In the genomic region with DNA sequence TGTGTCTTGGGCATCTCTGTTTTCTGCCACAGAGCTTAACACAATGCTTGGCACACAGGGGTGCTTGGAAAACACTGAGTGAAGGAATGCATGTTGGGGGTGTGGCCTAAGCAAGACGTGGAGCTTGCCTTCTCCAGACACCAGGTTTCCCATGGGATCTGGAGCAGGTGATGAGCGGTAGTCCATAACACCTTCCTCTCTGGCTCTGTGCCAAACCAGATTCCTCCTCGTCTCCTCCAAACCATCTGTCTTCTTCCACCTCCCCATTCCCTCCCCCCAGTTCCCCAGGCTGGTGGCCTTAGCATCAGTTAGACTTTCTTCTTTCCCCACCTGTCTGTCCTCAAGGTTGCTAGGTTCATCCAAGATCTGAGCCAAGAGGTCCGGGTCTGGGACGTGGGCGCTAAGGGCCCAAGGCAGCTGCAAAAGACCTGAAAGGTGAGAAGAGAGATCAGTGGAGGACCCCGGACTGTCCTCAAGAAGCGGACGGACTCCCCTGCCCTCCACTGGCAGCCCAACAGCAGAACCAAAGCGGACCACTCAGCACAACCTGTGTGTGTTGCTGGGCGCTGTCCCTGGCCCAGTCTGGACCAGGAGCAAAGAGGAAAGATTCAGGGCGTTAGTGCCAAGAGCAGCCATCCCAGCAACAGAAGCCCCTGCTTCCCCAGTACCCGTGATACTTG, we compare ENCODE assay signal across 11 cellular contexts. TPM values are rescaled to one million over a fixed set of nuclear protein-coding genes. Genes with fewer than 3 reads are reported as not detected.
DNase-seq lines count a peak whose midpoint lies in the region; ATAC-seq lines count a peak whose summit lies in the region.
"Had no signal": no experiment of that assay in that cellular context is flagged by ENCODE, and none has a peak within 500 bp of the region (broad histone marks: within the 10 kb centered on the region; RNA-seq: fewer than 3 reads in every experiment).

No MANE protein-coding gene starts in this region.

- peak overlapping the region; percentile 73 for H3K18ac ChIP-seq in neuronal stem cell (ENCODE audit: low read length)

- no peaks in the 10 kb centered on the region for H3K27me3 ChIP-seq in effector memory CD4-positive, alpha-beta T cell (replicated peaks; ENCODE audit: control insufficient read depth, insufficient read depth, low read length, poor library complexity, severe bottlenecking)
- peaks cover 0 to 20% (median 0%) of the 10 kb centered on the region in 3 experiments for H3K27me3 ChIP-seq in neuronal stem cell (ENCODE audit: control insufficient read depth in 3 of 3, insufficient read depth in 3 of 3, low read depth in 1 of 3, low read length in 3 of 3)

- DNase-seq in activated CD4-positive, alpha-beta T cell treated with anti-CD3 and anti-CD28 coated beads, Interleukin-2, amount 10 ng/mL, durations not matched to agents 24 days and 14 days = no peak
- no peak for DNase-seq in activated CD4-positive, alpha-beta T cell treated with anti-CD3 and anti-CD28 coated beads for 48 hours
- DNase-seq in NCI-H2171 treated with DMSO at 0.1 percent for 48 hours (lab: John Stamatoyannopoulos, UW) (peak; percentile 76), neuronal stem cell (ENCODE audit: low spot score) (no peak), NCI-H2227 treated with DMSO at 0.1 percent for 48 hours (lab: John Stamatoyannopoulos, UW) (no peak)
- no peak for DNase-seq in effector memory CD4-positive, alpha-beta T cell
- DNase-seq in stimulated activated CD4-positive, alpha-beta T cell treated with anti-CD3 and anti-CD28 coated beads, Interleukin-4, amount 100 ng/mL, for 1 hour = no peak
- DNase-seq: NCI-H1930 had no signal

- H3K4me1 ChIP-seq in effector memory CD4-positive, alpha-beta T cell (ENCODE audit: control insufficient read depth, insufficient read depth, low read length, poor library complexity, severe bottlenecking) = peaks cover 29% of the 10 kb centered on the region
- peaks cover 23% of the 10 kb centered on the region in 2 donors for H3K4me1 ChIP-seq in neuronal stem cell (ENCODE audit: control insufficient read depth in 2 of 2, insufficient read depth in 1 of 2, low read depth in 1 of 2, low read length in 2 of 2)

- H3K27ac ChIP-seq in effector memory CD4-positive, alpha-beta T cell (ENCODE audit: insufficient read depth, low read length, poor library complexity, severe bottlenecking) = no peak overlapping the region
- no peak overlapping the region for H3K27ac ChIP-seq in neuronal stem cell (replicated peaks; ENCODE audit: low read length)
- H3K27ac ChIP-seq: RWPE1 had no signal

- no peak overlapping the region for H3K4ac ChIP-seq in neuronal stem cell (ENCODE audit: low read length)

- no peak overlapping the region for H4K8ac ChIP-seq in neuronal stem cell (ENCODE audit: low read depth, low read length)

- peak overlapping the region; percentile 75 for H2AFZ ChIP-seq in neuronal stem cell (ENCODE audit: low read length)

- peak overlapping the region; percentile 35 for H2BK120ac ChIP-seq in neuronal stem cell (ENCODE audit: low read depth, low read length)

- H4K91ac ChIP-seq in neuronal stem cell (ENCODE audit: low read depth, low read length, poor library complexity) = no peak overlapping the region

- H3K4me3 ChIP-seq in effector memory CD4-positive, alpha-beta T cell (ENCODE audit: insufficient read depth, low read depth, low read length, poor library complexity, severe bottlenecking) = peak overlapping the region; percentile 50
- H3K4me3 ChIP-seq in neuronal stem cell (ENCODE audit: low read length in 2 of 2) = no peak overlapping the region

- H3K79me1 ChIP-seq in neuronal stem cell (ENCODE audit: low read depth, low read length) = peaks cover 5% of the 10 kb centered on the region

- peak overlapping the region; percentile 44 for H2BK15ac ChIP-seq in neuronal stem cell (ENCODE audit: low read length)

- intact Hi-C loops in activated CD4-positive, alpha-beta T cell treated with anti-CD3 and anti-CD28 coated beads, Interleukin-2, amount 10 ng/mL, durations not matched to agents 24 days and 14 days (cut with micrococcal nuclease) = loop anchor here (1.0 kb wide), 1 partner anchor 15 kb away; no protein-coding TSS in a partner anchor

- no peak overlapping the region for H3K23ac ChIP-seq in neuronal stem cell (ENCODE audit: low read depth, low read length, poor library complexity)

- no peaks in the 10 kb centered on the region for H3K36me3 Mint-ChIP-seq in activated CD4-positive, alpha-beta T cell treated with anti-CD3 and anti-CD28 coated beads, Interleukin-2, amount 10 ng/mL, durations not matched to agents 24 days and 14 days (ENCODE audit: low read depth)

- no peaks in the 10 kb centered on the region for H3K36me3 ChIP-seq in effector memory CD4-positive, alpha-beta T cell (ENCODE audit: control insufficient read depth, insufficient read depth, low read length)
- H3K36me3 ChIP-seq in neuronal stem cell (replicated peaks in 1 of 2; ENCODE audit: control insufficient read depth in 2 of 2, insufficient read depth in 2 of 2, low read length in 2 of 2) = peaks cover 0 to 4% of the 10 kb centered on the region in 2 donors
- H3K36me3 ChIP-seq: tibial nerve had no signal

- peak overlapping the region; percentile 82 for H2BK12ac ChIP-seq in neuronal stem cell (ENCODE audit: low read length)

- H2BK5ac ChIP-seq in neuronal stem cell (ENCODE audit: low read length) = peak overlapping the region; percentile 40

- H3K14ac ChIP-seq in neuronal stem cell (ENCODE audit: low read length) = no peak overlapping the region

- H3K4me2 ChIP-seq in neuronal stem cell (ENCODE audit: insufficient read depth, low read length, poor library complexity, severe bottlenecking) = no peak overlapping the region

- no CpG with 5 or more reads among the region's 13 CpGs for WGBS in neuronal stem cell (ENCODE audit: extremely low coverage in 2 of 2, insufficient read length in 2 of 2, insufficient replicate concordance in 1 of 2), 2 donors

- peaks cover 52% of the 10 kb centered on the region for H3K27me3 Mint-ChIP-seq in activated CD4-positive, alpha-beta T cell treated with anti-CD3 and anti-CD28 coated beads, Interleukin-2, amount 10 ng/mL, durations not matched to agents 24 days and 14 days

- peak overlapping the region; percentile 52 for H3K27ac Mint-ChIP-seq in activated CD4-positive, alpha-beta T cell treated with anti-CD3 and anti-CD28 coated beads, Interleukin-2, amount 10 ng/mL, durations not matched to agents 24 days and 14 days

- no peak for ATAC-seq in GM21390 (IDR thresholded peaks at IDR 0.05; ENCODE audit: unreplicated experiment)

- no peaks in the 10 kb centered on the region for H3K9me3 ChIP-seq in effector memory CD4-positive, alpha-beta T cell (ENCODE audit: control insufficient read depth, low read length)
- no peaks in the 10 kb centered on the region for H3K9me3 ChIP-seq in neuronal stem cell (replicated peaks in 1 of 2; ENCODE audit: control insufficient read depth in 2 of 2, insufficient read depth in 1 of 2, low read depth in 1 of 2, low read length in 2 of 2)

- peaks cover 24% of the 10 kb centered on the region for H3K4me1 Mint-ChIP-seq in activated CD4-positive, alpha-beta T cell treated with anti-CD3 and anti-CD28 coated beads, Interleukin-2, amount 10 ng/mL, durations not matched to agents 24 days and 14 days

- no peak overlapping the region for H2AK5ac ChIP-seq in neuronal stem cell (ENCODE audit: low read depth, low read length)

- no peak overlapping the region for H3K9ac ChIP-seq in neuronal stem cell (ENCODE audit: low read depth, low read length, poor library complexity)

- H3K4me3 Mint-ChIP-seq in activated CD4-positive, alpha-beta T cell treated with anti-CD3 and anti-CD28 coated beads, Interleukin-2, amount 10 ng/mL, durations not matched to agents 24 days and 14 days = peak overlapping the region; percentile 83

- H3K9me3 Mint-ChIP-seq in activated CD4-positive, alpha-beta T cell treated with anti-CD3 and anti-CD28 coated beads, Interleukin-2, amount 10 ng/mL, durations not matched to agents 24 days and 14 days = no peaks in the 10 kb centered on the region

RNA-seq across cellular contexts. Expression of a gene that starts 1.2 kb away (rescaled TPM):
- 8.3 and 10.3 TPM in 2 replicates for total RNA-seq in activated CD4-positive, alpha-beta T cell treated with anti-CD3 and anti-CD28 coated beads, Interleukin-2, amount 10 ng/mL, durations not matched to agents 24 days and 14 days
- 167 TPM for polyA plus RNA-seq in neuronal stem cell (2013, experiment 1 of 2)
- 168 TPM for polyA plus RNA-seq in neuronal stem cell (2013, experiment 2 of 2)
